In genomic region chr7:36128448-36129047, GRCh38 we compare ENCODE assay signal across 8 cellular contexts. TPM values are rescaled to one million over a fixed set of nuclear protein-coding genes. Genes with fewer than 3 reads are reported as not detected.
A peak's percentile ranks its signal among the peaks of the same experiment; 100 is the strongest.
DNase-seq lines count a peak whose midpoint lies in the region; ATAC-seq, FAIRE-seq and TF ChIP-seq lines count a peak whose summit lies in the region.

No MANE protein-coding gene starts in this region.

- POLR2A ChIA-PET in AG04450 (lab: Yijun Ruan, JAX) = interaction anchor here (0.9 to 1.1 kb wide), 2 partner anchors 13 to 175 kb away, joined by 3 read pairs; no protein-coding TSS in a partner anchor

- DNase-seq in AG04450 (ENCODE audit: low read depth, low spot score) (peak; percentile 73), HT-29 (ENCODE audit: low spot score) (peak; percentile 95), SJSA1 (ENCODE audit: low read depth in 1 of 2, low spot score in 2 of 2) (peak; percentile 87 to 90), germinal center (ENCODE audit: low spot score) (peak; percentile 20), pancreas (peak; percentile 78 to 93 (median 92))
- DNase-seq in stimulated activated CD4-positive, alpha-beta T cell treated with anti-CD3 and anti-CD28 coated beads, Interleukin-12 subunit alpha, Interleukin-12 subunit beta, amount 100 ng/mL, for 4 hours = no peak

- CTCF ChIA-PET in AG04450 (lab: Charles Lee) = interaction anchor here (0.6 to 1.3 kb wide), 22 partner anchors 10 to 193 kb away, joined by 3 to 13 read pairs (median 4); no protein-coding TSS in a partner anchor

- peak; percentile 13 for FAIRE-seq in pancreas (lab: Jason Lieb, UNC)

- WGBS in pancreas, 2 donors = 4 to 6% methylated on average over 10 of the region's 10 CpGs

- peak; percentile 79 for TF ChIP-seq CTCF in AG04450 (IDR thresholded peaks at IDR 0.05; ENCODE audit: low read depth, low read length)
- TF ChIP-seq CTCF in pancreas (IDR thresholded peaks at IDR 0.05) = peak; percentile 67 to 84 (median 76)

- no peaks in the 10 kb centered on the region for H3K27me3 ChIP-seq in AG04450 (ENCODE audit: control insufficient read depth, insufficient read depth, low read length)
- H3K27me3 ChIP-seq in SJSA1 (replicated peaks) = no peaks in the 10 kb centered on the region
- H3K27me3 ChIP-seq in pancreas = no peaks in the 10 kb centered on the region

- H3K9me3 ChIP-seq in AG04450 (ENCODE audit: control insufficient read depth, insufficient read depth, low read length) (no peaks in the 10 kb centered on the region), SJSA1 (replicated peaks) (no peaks in the 10 kb centered on the region), pancreas (no peaks in the 10 kb centered on the region)

- no peak overlapping the region; the same call in 1 of the 2 replicates for H3K4me3 ChIP-seq in AG04450 (ENCODE audit: low read depth, low read length)
- peak overlapping the region; percentile 14; the same call in 1 of the 2 replicates for H3K4me3 ChIP-seq in SJSA1
- peak overlapping the region in 2 of 4 donors; percentile 1 to 19 for H3K4me3 ChIP-seq in pancreas

- H3K27ac ChIP-seq in AG04450 (ENCODE audit: low read depth, low read length) (peak overlapping the region; percentile 55), SJSA1 (peak overlapping the region; percentile 86), pancreas (peak overlapping the region; percentile 69 to 90 (median 81))

- ATAC-seq in pancreas (peak; percentile 90 to 96 (median 94)), GM18517 (IDR thresholded peaks at IDR 0.05; ENCODE audit: unreplicated experiment) (no peak), HG03175 (IDR thresholded peaks at IDR 0.05; ENCODE audit: unreplicated experiment) (no peak)

- H3K36me3 ChIP-seq in SJSA1 (no peaks in the 10 kb centered on the region), pancreas (no peaks in the 10 kb centered on the region)

- intact Hi-C loops in pancreas (cut with DNase I) = no loop called here

- peaks cover 19% of the 10 kb centered on the region for H3K4me1 ChIP-seq in SJSA1 (replicated peaks)
- peaks cover 11 to 23% (median 18%) of the 10 kb centered on the region in 3 donors for H3K4me1 ChIP-seq in pancreas

RNA-seq across cellular contexts. Expression of gene EEPD1, which starts 24.5 kb away (rescaled TPM):
- polyA plus RNA-seq in AG04450 (2011; rRNA removed) (21.1 and 22.7 TPM in 2 replicates), pancreas (10 to 100 TPM; 29.8 to 60.5 TPM)
- 20.0 and 22.8 TPM in 2 replicates for polyA minus RNA-seq in AG04450 (2011; rRNA and poly(A)+ RNA removed)
- 44.7 and 44.9 TPM in 2 replicates for total RNA-seq in HT-29 (2014; rRNA removed; shearing (Covaris generic))
- 12.4 and 27.6 TPM in 2 replicates for total RNA-seq in SJSA1 (2014; rRNA removed; shearing (Covaris generic))
- total RNA-seq in pancreas = 10 to 100 TPM in 2 of 6 donors, 1 to 10 TPM in 4; 7.1 to 13.0 (median 8.9) TPM

Comparison
In these comparisons a context has a peak if more than half of its experiments do, and no peak if none do; other contexts are left out.
1. ATAC-seq: peak in pancreas (4 of 4); none in GM18517 (single experiment) and HG03175 (single experiment).
2. Peak in every context shown above with its lines, with median percentiles within 50 percentile points of each other: H3K27ac ChIP-seq.